18 cellular contexts compared by ENCODE assay signal in the genomic region with DNA sequence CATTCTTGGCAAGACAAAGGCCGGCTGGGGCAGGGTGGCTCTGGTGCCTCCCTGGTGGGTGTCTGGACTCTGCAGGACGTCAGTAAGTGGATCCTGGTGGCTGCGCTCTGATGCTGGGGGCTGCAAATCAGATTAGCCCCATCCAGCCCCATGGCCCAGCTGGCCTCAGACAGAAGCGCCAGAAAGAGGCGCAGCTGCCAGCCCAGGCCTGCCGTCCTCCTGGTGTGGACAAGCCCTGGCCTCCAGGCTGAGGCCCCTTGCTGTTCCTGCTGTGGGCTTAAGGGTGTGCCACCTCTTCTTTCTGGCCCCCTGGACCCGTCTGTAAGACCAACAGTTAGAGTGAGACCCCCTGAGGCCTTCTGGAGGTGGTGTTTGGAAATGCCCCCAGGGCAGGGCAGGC. TPM values are rescaled to one million over a fixed set of nuclear protein-coding genes. Genes with fewer than 3 reads are reported as not detected.
DNase-seq lines count a peak whose midpoint lies in the region; ATAC-seq and TF ChIP-seq lines count a peak whose summit lies in the region.
"Had no signal": no experiment of that assay in that cellular context is flagged by ENCODE, and none has a peak within 500 bp of the region (broad histone marks: within the 10 kb centered on the region; RNA-seq: fewer than 3 reads in every experiment).

No MANE protein-coding gene starts in this region.

- no peak; the same call in 2 of the 3 replicates for ATAC-seq in SK-N-SH treated with all-trans-retinoic acid at 6 μM for 48 hours
- ATAC-seq in memory B cell (ENCODE audit: low read depth): no peak
- no peak for ATAC-seq in HG03039 (IDR thresholded peaks at IDR 0.05; ENCODE audit: unreplicated experiment)
- ATAC-seq in GM18498 (IDR thresholded peaks at IDR 0.05; ENCODE audit: unreplicated experiment): no peak

- H3K27me3 Mint-ChIP-seq in memory B cell: no peaks in the 10 kb centered on the region

- peak; percentile 96 for DNase-seq in BE2C
- no peak for DNase-seq in memory B cell (ENCODE audit: low spot score in 2 of 2)
- DNase-seq in activated effector memory CD4-positive, alpha-beta T cell treated with anti-CD3 and anti-CD28 coated beads, Interleukin-2, amount 50 U/mL, for 16 hours: no peak
- DNase-seq in superior temporal gyrus (ENCODE audit: extremely low spot score): no peak
- DNase-seq: C1 segment of cervical spinal cord, DMS79 treated with DMSO at 0.1 percent for 48 hours, Kasumi-1, MG63, NCI-H1092 treated with DMSO at 0.1 percent for 48 hours, NCI-H1694, NCI-H2081 treated with DMSO at 0.1 percent for 48 hours, SW 1271 had no signal

- TF ChIP-seq CTCF in BE2C (IDR thresholded peaks at IDR 0.05; ENCODE audit: low read depth, low read length) (0 out of 2 replicates have a peak, but pooled peaks have one; percentile 20), HEK293 (tag by site-specific recombination; IDR thresholded peaks at IDR 0.05) (no peak)

- H3K27ac Mint-ChIP-seq in memory B cell: peak overlapping the region; percentile 99

- H3K27ac ChIP-seq in HEK293 (ENCODE audit: extremely low read depth, low read depth, low read length): no peak overlapping the region
- H3K27ac ChIP-seq: SJCRH30 had no signal

- CTCF ChIA-PET in HEK293 (lab: Yijun Ruan, JAX): no interaction called here

- peaks cover 49% of the 10 kb centered on the region for H3K4me1 Mint-ChIP-seq in memory B cell

- H3K4me3 Mint-ChIP-seq in memory B cell: no peak overlapping the region

- H3K9me3 Mint-ChIP-seq in memory B cell: no peaks in the 10 kb centered on the region

- H3K9me3 ChIP-seq in BE2C: no peaks in the 10 kb centered on the region
- no peaks in the 10 kb centered on the region for H3K9me3 ChIP-seq in HEK293 (ENCODE audit: control insufficient read depth, insufficient read depth, low read depth, low read length)
- H3K9me3 ChIP-seq: HAP-1, MG63, SJCRH30 had no signal

- H3K36me3 ChIP-seq in BE2C (no peaks in the 10 kb centered on the region), HEK293 (ENCODE audit: control insufficient read depth in 2 of 2, insufficient read depth in 1 of 2, low read length in 2 of 2) (no peaks in the 10 kb centered on the region)
- H3K36me3 ChIP-seq: HAP-1, MG63, SJCRH30 had no signal

- no peaks in the 10 kb centered on the region for H3K27me3 ChIP-seq in BE2C
- H3K27me3 ChIP-seq: MG63, SJCRH30 had no signal

- H3K36me3 Mint-ChIP-seq in memory B cell: no peaks in the 10 kb centered on the region

- POLR2A ChIA-PET in HEK293 (lab: Yijun Ruan, JAX): no interaction called here

- H3K4me3 ChIP-seq in BE2C (ENCODE audit: low read depth, low read length) (no peak overlapping the region), HEK293 (ENCODE audit: low read depth, low read length) (no peak overlapping the region)
- H3K4me3 ChIP-seq: HAP-1, MG63, SJCRH30 had no signal

- H3K4me1 ChIP-seq in BE2C (peaks cover 51% of the 10 kb centered on the region), HEK293 (ENCODE audit: control insufficient read depth, insufficient read depth, low read length) (no peaks in the 10 kb centered on the region; the same call in 1 of the 2 replicates)
- H3K4me1 ChIP-seq: HAP-1 had no signal

TF ChIP-seq in HEK293, 187 proteins besides CTCF, POLR2A, EP300 and RAD21:
- TF ChIP-seq ZBTB7A (tag by site-specific recombination; IDR thresholded peaks at IDR 0.05; ENCODE audit: low read depth) (no peak), ZNF791 (tag by site-specific recombination; IDR thresholded peaks at IDR 0.05) (no peak), ZIC2 (tag by site-specific recombination; IDR thresholded peaks at IDR 0.05) (peak; percentile 33; the same call in 1 of the 2 replicates), GLIS1 (tag by site-specific recombination; IDR thresholded peaks at IDR 0.05) (peak; percentile 22; the same call in 1 of the 2 replicates), BCL6B (tag by site-specific recombination; IDR thresholded peaks at IDR 0.05) (no peak)

TF ChIP-seq in SK-N-SH treated with all-trans-retinoic acid at 6 μM for 48 hours, 23 proteins besides CTCF, POLR2A, EP300 and RAD21:
- TF ChIP-seq TOX (CRISPR knock-in tag; IDR thresholded peaks at IDR 0.05; ENCODE audit: borderline replicate concordance) (no peak), TCF4 (CRISPR knock-in tag; IDR thresholded peaks at IDR 0.05; ENCODE audit: borderline replicate concordance) (peak; percentile 98), ZC3H10 (CRISPR knock-in tag; IDR thresholded peaks at IDR 0.05) (no peak), ZFP30 (CRISPR knock-in tag; IDR thresholded peaks at IDR 0.05) (no peak), OSR1 (CRISPR knock-in tag; IDR thresholded peaks at IDR 0.05) (no peak), POU6F1 (CRISPR knock-in tag; IDR thresholded peaks at IDR 0.05; ENCODE audit: borderline replicate concordance, low read depth) (no peak), RARB (CRISPR knock-in tag; IDR thresholded peaks at IDR 0.05) (no peak), BACH2 (CRISPR knock-in tag; IDR thresholded peaks at IDR 0.05; ENCODE audit: borderline replicate concordance) (no peak), CSDC2 (CRISPR knock-in tag; IDR thresholded peaks at IDR 0.05) (no peak), SNAI2 (CRISPR knock-in tag; IDR thresholded peaks at IDR 0.05) (no peak), ZNF565 (CRISPR knock-in tag; conservative IDR thresholded peaks at IDR 0.05; ENCODE audit: low read depth) (peak; percentile 78; the same call in 1 of the 2 replicates), TSHZ2 (CRISPR knock-in tag; IDR thresholded peaks at IDR 0.05) (peak; percentile 93; the same call in 1 of the 2 replicates), GLIS3 (CRISPR knock-in tag; IDR thresholded peaks at IDR 0.05) (no peak), PPARA (CRISPR knock-in tag; IDR thresholded peaks at IDR 0.05; ENCODE audit: borderline replicate concordance) (no peak), ZFP3 (CRISPR knock-in tag; IDR thresholded peaks at IDR 0.05) (no peak), ARNTL (CRISPR knock-in tag; IDR thresholded peaks at IDR 0.05; ENCODE audit: borderline replicate concordance, low read depth) (no peak), ESRRG (CRISPR knock-in tag; IDR thresholded peaks at IDR 0.05) (no peak), ZNF70 (CRISPR knock-in tag; IDR thresholded peaks at IDR 0.05) (peak; percentile 62; the same call in 1 of the 2 replicates), ZNF8 (CRISPR knock-in tag; IDR thresholded peaks at IDR 0.05) (0 out of 2 replicates have a peak, but pooled peaks have one; percentile 40), ISL1 (CRISPR knock-in tag; IDR thresholded peaks at IDR 0.05) (no peak)
- TF ChIP-seq, protein P1, sequence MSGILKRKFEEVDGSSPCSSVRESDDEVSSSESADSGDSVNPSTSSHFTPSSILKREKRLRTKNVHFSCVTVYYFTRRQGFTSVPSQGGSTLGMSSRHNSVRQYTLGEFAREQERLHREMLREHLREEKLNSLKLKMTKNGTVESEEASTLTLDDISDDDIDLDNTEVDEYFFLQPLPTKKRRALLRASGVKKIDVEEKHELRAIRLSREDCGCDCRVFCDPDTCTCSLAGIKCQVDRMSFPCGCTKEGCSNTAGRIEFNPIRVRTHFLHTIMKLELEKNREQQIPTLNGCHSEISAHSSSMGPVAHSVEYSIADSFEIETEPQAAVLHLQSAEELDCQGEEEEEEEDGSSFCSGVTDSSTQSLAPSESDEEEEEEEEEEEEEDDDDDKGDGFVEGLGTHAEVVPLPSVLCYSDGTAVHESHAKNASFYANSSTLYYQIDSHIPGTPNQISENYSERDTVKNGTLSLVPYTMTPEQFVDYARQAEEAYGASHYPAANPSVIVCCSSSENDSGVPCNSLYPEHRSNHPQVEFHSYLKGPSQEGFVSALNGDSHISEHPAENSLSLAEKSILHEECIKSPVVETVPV (CRISPR knock-in tag; IDR thresholded peaks at IDR 0.05): 0 out of 2 replicates have a peak, but pooled peaks have one; percentile 20

RNA-seq across cellular contexts. Expression of gene LFNG, which starts 5.9 kb away (rescaled TPM):
- 1.6 TPM for polyA plus RNA-seq in BE2C (2012; ENCODE audit: insufficient read depth, insufficient read length, low read depth)

RNA-seq across cellular contexts. Expression of gene GRIFIN, which starts 37.5 kb away (rescaled TPM):
- not detected for polyA plus RNA-seq in BE2C (2012; ENCODE audit: insufficient read depth, insufficient read length, low read depth)

RNA-seq across cellular contexts. Expression of gene BRAT1, which starts 41.6 kb away (rescaled TPM):
- 77.4 TPM for polyA plus RNA-seq in BE2C (2012; ENCODE audit: insufficient read depth, insufficient read length, low read depth)

RNA-seq across cellular contexts. Expression of gene IQCE, which starts 45.1 kb away (rescaled TPM):
- polyA plus RNA-seq in BE2C (2012; ENCODE audit: insufficient read depth, insufficient read length, low read depth): 4.5 TPM
